Comparison of ENCODE assay signal across 20 cellular contexts in the genomic region with DNA sequence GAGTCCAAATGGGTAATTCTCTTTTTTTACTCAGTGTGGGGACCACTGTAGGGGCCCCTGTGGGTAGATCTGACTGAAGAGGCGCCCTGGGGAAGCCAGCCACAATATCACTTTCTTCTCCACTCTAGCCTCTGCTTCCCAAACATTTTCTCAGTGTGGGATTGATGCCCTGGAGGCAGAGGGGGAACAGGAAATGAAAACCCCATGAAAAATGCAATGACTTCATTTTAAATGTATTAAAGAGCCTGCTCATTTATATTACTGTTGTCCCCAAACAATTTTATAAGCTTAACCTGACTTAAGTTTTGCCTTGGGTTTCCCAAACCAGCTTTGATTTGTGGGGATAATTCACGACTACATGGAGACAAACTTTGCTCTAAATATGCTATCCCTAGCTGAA.
"Had no signal": no experiment of that assay in that cellular context is flagged by ENCODE, and none has a peak within 500 bp of the region (broad histone marks: within the 10 kb centered on the region; RNA-seq: fewer than 3 reads in every experiment).

No MANE protein-coding gene starts in this region.

- H3K4me3 ChIP-seq: dorsolateral prefrontal cortex, lung, right lobe of liver, thyroid gland, vagina had no signal

- H2AFZ ChIP-seq: parathyroid adenoma had no signal

- H3K79me2 ChIP-seq: parathyroid adenoma had no signal

- H3K36me3 Mint-ChIP-seq: memory B cell, natural killer cell had no signal

- H3K9ac ChIP-seq: parathyroid adenoma had no signal

- H3K4me3 Mint-ChIP-seq: memory B cell; natural killer cell; stimulated activated naive CD8-positive, alpha-beta T cell treated with anti-CD3 and anti-CD28 coated beads, Interleukin-15, amount 100 ng/mL, for 72 hours had no signal

- H3K27ac ChIP-seq: dorsolateral prefrontal cortex, parathyroid adenoma, right lobe of liver, thyroid gland, vagina had no signal

- H3K4me1 ChIP-seq: parathyroid adenoma, right lobe of liver, thyroid gland, vagina had no signal

- H3K9me3 ChIP-seq: right lobe of liver, thyroid gland, vagina had no signal

- H3K27ac Mint-ChIP-seq: memory B cell; natural killer cell; progenitor cell of endocrine pancreas; stimulated activated naive CD8-positive, alpha-beta T cell treated with anti-CD3 and anti-CD28 coated beads, Interleukin-15, amount 100 ng/mL, for 72 hours had no signal

- DNase-seq: dorsolateral prefrontal cortex; effector CD4-positive, alpha-beta T cell; kidney; natural killer cell; right lobe of liver; small intestine; stimulated activated CD4-positive, alpha-beta T cell treated with anti-CD3 and anti-CD28 coated beads, Interleukin-12 subunit alpha, Interleukin-12 subunit beta, amount 100 ng/mL, for 4 hours; stimulated activated CD4-positive, alpha-beta T cell treated with anti-CD3 and anti-CD28 coated beads, Interleukin-1b, Interleukin-23, amount 100 ng/mL, for 48 hours; stimulated activated CD4-positive, alpha-beta T cell treated with anti-CD3 and anti-CD28 coated beads, Interleukin-4, amount 100 ng/mL, for 1 hour; stimulated activated CD8-positive, alpha-beta memory T cell treated with anti-CD3 and anti-CD28 coated beads, Interleukin-4, amount 100 ng/mL, for 48 hours; stimulated activated naive CD4-positive, alpha-beta T cell; stimulated activated naive CD8-positive, alpha-beta T cell treated with anti-CD3 and anti-CD28 coated beads, Interleukin-15, amount 100 ng/mL, for 72 hours; thyroid gland; trophoblast cell had no signal

- H3K4me1 Mint-ChIP-seq: memory B cell; natural killer cell; stimulated activated naive CD8-positive, alpha-beta T cell treated with anti-CD3 and anti-CD28 coated beads, Interleukin-15, amount 100 ng/mL, for 72 hours had no signal

- ATAC-seq: left lobe of liver; natural killer cell; right lobe of liver; stimulated activated naive CD8-positive, alpha-beta T cell treated with anti-CD3 and anti-CD28 coated beads, Interleukin-15, amount 100 ng/mL, for 72 hours had no signal

- H3K27me3 ChIP-seq: right lobe of liver, thyroid gland, vagina had no signal

- H3K9me3 Mint-ChIP-seq: natural killer cell; stimulated activated naive CD8-positive, alpha-beta T cell treated with anti-CD3 and anti-CD28 coated beads, Interleukin-15, amount 100 ng/mL, for 72 hours had no signal

- H3K36me3 ChIP-seq: right lobe of liver, thyroid gland, vagina had no signal
